Comparison of ENCODE assay signal across 1 cellular context in the genomic region with DNA sequence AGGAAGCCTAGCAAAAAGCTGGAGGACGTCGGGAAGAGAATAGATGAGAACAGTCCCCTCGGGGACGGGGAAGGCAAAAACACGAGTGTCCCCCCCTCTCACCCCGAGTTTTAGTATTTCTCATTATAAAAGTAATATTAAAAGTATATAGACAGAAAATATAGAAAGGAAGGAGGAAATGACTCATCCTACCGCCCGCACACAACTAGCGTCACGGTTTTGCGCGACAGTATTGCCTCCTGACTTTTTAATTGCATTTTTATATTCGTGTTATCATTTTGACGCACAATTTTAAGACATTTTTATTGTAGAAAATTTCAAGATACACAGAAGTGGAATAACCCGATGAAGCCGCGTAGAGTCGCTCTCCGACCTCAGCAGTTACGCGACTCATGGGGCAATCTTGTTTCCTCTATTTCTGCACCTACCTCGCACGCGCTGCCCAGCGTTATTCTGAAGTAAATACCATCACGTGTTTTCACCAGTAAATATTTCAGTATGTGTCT.
TF ChIP-seq lines count a peak whose summit lies in the region.

No MANE protein-coding gene starts in this region.

TF ChIP-seq in endothelial cell of umbilical vein, 7 proteins besides CTCF, POLR2A, EP300 and RAD21 (continued from another document):
- TF ChIP-seq MAX (IDR thresholded peaks at IDR 0.05; ENCODE audit: insufficient read depth, insufficient read length) (no peak), FOS (IDR thresholded peaks at IDR 0.05; ENCODE audit: borderline replicate concordance, insufficient read depth, low read length) (peak; percentile 92), JUN (IDR thresholded peaks at IDR 0.05; ENCODE audit: borderline replicate concordance, insufficient read depth, insufficient read length, low read depth) (peak; percentile 75)
